ENCODE assay signal across 1 cellular context in genomic region chr17:74444406-74444805, GRCh38.
TF ChIP-seq lines count a peak whose summit lies in the region.

No MANE protein-coding gene starts in this region.

TF ChIP-seq in WTC11, 78 proteins besides CTCF, POLR2A, EP300 and RAD21 (continued from another document):
- TF ChIP-seq ZBTB43 (CRISPR knock-in tag; IDR thresholded peaks at IDR 0.05) (no peak), TP53 (CRISPR knock-in tag; IDR thresholded peaks at IDR 0.05) (no peak), ZMAT4 (CRISPR knock-in tag; IDR thresholded peaks at IDR 0.05) (no peak), ZBTB21 (CRISPR knock-in tag; IDR thresholded peaks at IDR 0.05; ENCODE audit: borderline replicate concordance) (no peak), STAT6 (CRISPR knock-in tag; conservative IDR thresholded peaks at IDR 0.05; ENCODE audit: low read depth) (no peak), GABPB1 (CRISPR knock-in tag; IDR thresholded peaks at IDR 0.05) (no peak), SMAD3 (CRISPR knock-in tag; IDR thresholded peaks at IDR 0.05; ENCODE audit: borderline replicate concordance) (no peak), SP1 (CRISPR knock-in tag; conservative IDR thresholded peaks at IDR 0.05) (no peak), NR3C1 (CRISPR knock-in tag; conservative IDR thresholded peaks at IDR 0.05; ENCODE audit: low read depth) (no peak)
